Comparison of ENCODE assay signal across 9 cellular contexts in the genomic region with DNA sequence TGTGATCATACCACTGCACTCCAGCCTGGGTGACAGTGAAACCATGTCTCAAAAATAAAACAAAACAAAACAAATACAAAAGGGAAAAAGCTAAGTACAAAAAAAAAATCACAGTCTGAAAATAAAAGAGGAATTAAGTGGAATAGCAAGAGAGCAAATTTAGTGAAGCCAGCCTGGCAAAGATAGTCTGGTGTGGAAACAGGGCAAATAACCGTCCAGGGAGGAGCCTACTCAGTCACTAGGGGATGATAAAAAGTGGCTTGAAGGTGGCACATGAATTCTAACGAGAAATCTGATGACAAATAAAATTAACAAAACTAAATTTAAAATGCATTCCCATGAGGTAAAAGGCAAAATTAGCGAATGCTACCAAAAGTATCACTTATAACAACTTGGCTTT. TPM values are rescaled to one million over a fixed set of nuclear protein-coding genes. Genes with fewer than 3 reads are reported as not detected.
"Had no signal": no experiment of that assay in that cellular context is flagged by ENCODE, and none has a peak within 500 bp of the region (broad histone marks: within the 10 kb centered on the region; RNA-seq: fewer than 3 reads in every experiment).

No MANE protein-coding gene starts in this region.

- H3K4me3 Mint-ChIP-seq: activated CD8-positive, alpha-beta memory T cell treated with anti-CD3 and anti-CD28 coated beads, Interleukin-2, amount 10 ng/mL, durations not matched to agents 7 days and 5 days; activated naive CD8-positive, alpha-beta T cell treated with anti-CD3 and anti-CD28 coated beads, Interleukin-2, amount 50 U/mL, for 24 hours; activated T-cell treated with anti-CD3 and anti-CD28 coated beads, Interleukin-2, amount 50 U/mL, for 4 hours; natural killer cell treated with Interleukin-12 subunit alpha and Interleukin-12 subunit beta and Interleukin-15 and Interleukin-18, amount 100 ng/mL, for 72 hours had no signal

- H3K27ac ChIP-seq: thyroid gland had no signal

- H3K36me3 Mint-ChIP-seq: activated CD8-positive, alpha-beta memory T cell treated with anti-CD3 and anti-CD28 coated beads, Interleukin-2, amount 10 ng/mL, durations not matched to agents 7 days and 5 days; natural killer cell treated with Interleukin-12 subunit alpha and Interleukin-12 subunit beta and Interleukin-15 and Interleukin-18, amount 100 ng/mL, for 72 hours had no signal

- DNase-seq: activated CD4-positive, alpha-beta T cell treated with anti-CD3 and anti-CD28 coated beads, Interleukin-2, amount 50 U/mL, for 4 hours; activated CD8-positive, alpha-beta memory T cell treated with anti-CD3 and anti-CD28 coated beads, Interleukin-2, amount 10 ng/mL, durations not matched to agents 7 days and 5 days; activated naive CD8-positive, alpha-beta T cell treated with anti-CD3 and anti-CD28 coated beads, Interleukin-2, amount 50 U/mL, for 24 hours; activated T-cell treated with anti-CD3 and anti-CD28 coated beads, Interleukin-2, amount 50 U/mL, for 4 hours; cortex of kidney; effector memory CD4-positive, alpha-beta T cell; thyroid gland had no signal

- ATAC-seq: activated CD4-positive, CD25-positive, alpha-beta regulatory T cell treated with anti-CD3 and anti-CD28 coated beads, Interleukin-2, amount 50 U/mL, for 24 hours; activated CD8-positive, alpha-beta memory T cell treated with anti-CD3 and anti-CD28 coated beads, Interleukin-2, amount 10 ng/mL, durations not matched to agents 7 days and 5 days; activated naive CD8-positive, alpha-beta T cell treated with anti-CD3 and anti-CD28 coated beads, Interleukin-2, amount 50 U/mL, for 24 hours; activated T-cell treated with anti-CD3 and anti-CD28 coated beads, Interleukin-2, amount 50 U/mL, for 4 hours; natural killer cell treated with Interleukin-12 subunit alpha and Interleukin-12 subunit beta and Interleukin-15 and Interleukin-18, amount 100 ng/mL, for 72 hours had no signal

- H3K4me1 Mint-ChIP-seq: activated CD8-positive, alpha-beta memory T cell treated with anti-CD3 and anti-CD28 coated beads, Interleukin-2, amount 10 ng/mL, durations not matched to agents 7 days and 5 days; activated naive CD8-positive, alpha-beta T cell treated with anti-CD3 and anti-CD28 coated beads, Interleukin-2, amount 50 U/mL, for 24 hours had no signal

- H3K9me3 Mint-ChIP-seq: activated naive CD8-positive, alpha-beta T cell treated with anti-CD3 and anti-CD28 coated beads, Interleukin-2, amount 50 U/mL, for 24 hours; activated T-cell treated with anti-CD3 and anti-CD28 coated beads, Interleukin-2, amount 50 U/mL, for 4 hours; natural killer cell treated with Interleukin-12 subunit alpha and Interleukin-12 subunit beta and Interleukin-15 and Interleukin-18, amount 100 ng/mL, for 72 hours had no signal

- H3K27ac Mint-ChIP-seq: activated CD8-positive, alpha-beta memory T cell treated with anti-CD3 and anti-CD28 coated beads, Interleukin-2, amount 10 ng/mL, durations not matched to agents 7 days and 5 days; activated naive CD8-positive, alpha-beta T cell treated with anti-CD3 and anti-CD28 coated beads, Interleukin-2, amount 50 U/mL, for 24 hours; natural killer cell treated with Interleukin-12 subunit alpha and Interleukin-12 subunit beta and Interleukin-15 and Interleukin-18, amount 100 ng/mL, for 72 hours had no signal

- H3K4me3 ChIP-seq: thyroid gland had no signal

- H3K9me3 ChIP-seq: thyroid gland had no signal

- H3K27me3 ChIP-seq: thyroid gland had no signal

- H3K36me3 ChIP-seq: thyroid gland had no signal

RNA-seq across cellular contexts. Expression of a gene that starts 8.2 kb away (rescaled TPM):
- total RNA-seq: activated CD8-positive, alpha-beta memory T cell treated with anti-CD3 and anti-CD28 coated beads, Interleukin-2, amount 10 ng/mL, durations not matched to agents 7 days and 5 days; natural killer cell treated with Interleukin-12 subunit alpha and Interleukin-12 subunit beta and Interleukin-15 and Interleukin-18, amount 100 ng/mL, for 72 hours had no signal
